In the genomic region with DNA sequence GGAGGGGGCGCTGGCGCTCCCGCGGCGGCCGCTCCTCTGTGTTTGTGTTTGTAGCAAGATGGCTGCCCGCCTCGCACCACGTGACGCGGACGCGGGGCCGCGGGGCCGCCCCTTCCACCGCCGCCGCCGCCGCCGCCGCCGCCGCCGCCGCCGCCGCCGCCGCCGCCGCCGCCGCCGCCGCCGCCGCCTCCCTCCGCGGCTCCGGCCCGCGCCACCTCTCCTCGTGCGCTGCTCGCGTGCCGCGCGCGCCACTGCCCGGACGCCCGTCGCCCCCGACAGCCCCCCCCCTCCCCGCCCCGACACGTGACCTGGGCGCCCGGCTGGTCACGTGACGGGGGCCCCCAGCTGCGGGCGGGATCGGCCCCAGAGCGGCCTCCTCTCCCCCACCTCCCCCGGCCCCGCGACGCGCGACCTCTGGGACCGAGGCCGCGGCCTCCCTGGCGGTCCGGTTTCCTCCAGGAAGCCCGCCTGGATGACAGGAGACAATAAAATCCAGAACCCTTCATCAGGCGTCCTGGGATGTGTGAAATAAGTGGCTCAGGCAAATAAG, we compare ENCODE assay signal across 8 cellular contexts. TPM values are rescaled to one million over a fixed set of nuclear protein-coding genes. Genes with fewer than 3 reads are reported as not detected.
DNase-seq lines count a peak whose midpoint lies in the region; ATAC-seq and TF ChIP-seq lines count a peak whose summit lies in the region.

A gene with protein sequence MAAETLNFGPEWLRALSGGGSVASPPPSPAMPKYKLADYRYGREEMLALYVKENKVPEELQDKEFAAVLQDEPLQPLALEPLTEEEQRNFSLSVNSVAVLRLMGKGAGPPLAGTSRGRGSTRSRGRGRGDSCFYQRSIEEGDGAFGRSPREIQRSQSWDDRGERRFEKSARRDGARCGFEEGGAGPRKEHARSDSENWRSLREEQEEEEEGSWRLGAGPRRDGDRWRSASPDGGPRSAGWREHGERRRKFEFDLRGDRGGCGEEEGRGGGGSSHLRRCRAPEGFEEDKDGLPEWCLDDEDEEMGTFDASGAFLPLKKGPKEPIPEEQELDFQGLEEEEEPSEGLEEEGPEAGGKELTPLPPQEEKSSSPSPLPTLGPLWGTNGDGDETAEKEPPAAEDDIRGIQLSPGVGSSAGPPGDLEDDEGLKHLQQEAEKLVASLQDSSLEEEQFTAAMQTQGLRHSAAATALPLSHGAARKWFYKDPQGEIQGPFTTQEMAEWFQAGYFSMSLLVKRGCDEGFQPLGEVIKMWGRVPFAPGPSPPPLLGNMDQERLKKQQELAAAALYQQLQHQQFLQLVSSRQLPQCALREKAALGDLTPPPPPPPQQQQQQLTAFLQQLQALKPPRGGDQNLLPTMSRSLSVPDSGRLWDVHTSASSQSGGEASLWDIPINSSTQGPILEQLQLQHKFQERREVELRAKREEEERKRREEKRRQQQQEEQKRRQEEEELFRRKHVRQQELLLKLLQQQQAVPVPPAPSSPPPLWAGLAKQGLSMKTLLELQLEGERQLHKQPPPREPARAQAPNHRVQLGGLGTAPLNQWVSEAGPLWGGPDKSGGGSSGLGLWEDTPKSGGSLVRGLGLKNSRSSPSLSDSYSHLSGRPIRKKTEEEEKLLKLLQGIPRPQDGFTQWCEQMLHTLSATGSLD (N-terminal part only) (minus strand): TSS at position 55 of the 550 bp plus-strand sequence. CDS start 6,012 bp downstream, outside the sequence.

- H3K4me1 Mint-ChIP-seq in activated CD4-positive, alpha-beta T cell treated with anti-CD3 and anti-CD28 coated beads for 36 hours = peaks cover 35% of the 10 kb centered on the region

- H3K27me3 Mint-ChIP-seq in activated CD4-positive, alpha-beta T cell treated with anti-CD3 and anti-CD28 coated beads for 36 hours = no peaks in the 10 kb centered on the region

- H3K4me3 ChIP-seq in HFF-Myc (replicated peaks; ENCODE audit: low read depth, low read length) (peak within 1 kb of the TSS; percentile 91), coronary artery (peak within 1 kb of the TSS; percentile 98)

- no peaks in the 10 kb centered on the region for H3K9me3 Mint-ChIP-seq in activated CD4-positive, alpha-beta T cell treated with anti-CD3 and anti-CD28 coated beads for 36 hours (ENCODE audit: low read depth)

- DNase-seq in GDM1 (lab: John Stamatoyannopoulos, UW) (peak; percentile 61), HFF-Myc (ENCODE audit: extremely low read depth, low read depth) (no peak), NCI-H2196 treated with DMSO at 0.1 percent for 48 hours (lab: John Stamatoyannopoulos, UW; ENCODE audit: unreplicated experiment) (peak; percentile 60), coronary artery (ENCODE audit: low spot score) (no peak), left colon (peak; percentile 62 to 83)
- peak; percentile 84 for DNase-seq in activated CD4-positive, alpha-beta T cell treated with anti-CD3 and anti-CD28 coated beads for 36 hours
- peak; percentile 64 for DNase-seq in stimulated activated CD4-positive, alpha-beta T cell treated with anti-CD3 and anti-CD28 coated beads, Interleukin-1b, Interleukin-23, amount 100 ng/mL, for 48 hours

- peaks cover 11% of the 10 kb centered on the region for H3K36me3 Mint-ChIP-seq in activated CD4-positive, alpha-beta T cell treated with anti-CD3 and anti-CD28 coated beads for 36 hours (ENCODE audit: low read depth)

- TF ChIP-seq CTCF in HFF-Myc (IDR thresholded peaks at IDR 0.05; ENCODE audit: low read depth, low read length, missing control alignments) (no peak), coronary artery (IDR thresholded peaks at IDR 0.05) (no peak)

- peak within 1 kb of the TSS; percentile 89 for H3K4me3 Mint-ChIP-seq in activated CD4-positive, alpha-beta T cell treated with anti-CD3 and anti-CD28 coated beads for 36 hours

- POLR2A ChIA-PET in activated CD4-positive, alpha-beta T cell treated with anti-CD3 and anti-CD28 coated beads for 36 hours (lab: Charles Lee) = interaction anchor here (0.6 kb wide), 1 partner anchor 13 kb away, joined by 3 read pairs; no protein-coding TSS in a partner anchor

- ATAC-seq in activated CD4-positive, alpha-beta T cell treated with anti-CD3 and anti-CD28 coated beads for 36 hours = peak; percentile 54
- ATAC-seq in left colon (peak; percentile 67), HG02938 (IDR thresholded peaks at IDR 0.05; ENCODE audit: unreplicated experiment) (no peak)

- H3K27ac Mint-ChIP-seq in activated CD4-positive, alpha-beta T cell treated with anti-CD3 and anti-CD28 coated beads for 36 hours = peak within 1 kb of the TSS; percentile 88

- CTCF ChIA-PET in activated CD4-positive, alpha-beta T cell treated with anti-CD3 and anti-CD28 coated beads for 36 hours (lab: Charles Lee) = interaction anchor here (1.2 to 7.2 kb wide), 5 partner anchors 11 to 158 kb away, joined by 3 to 104 read pairs (median 9); partner anchors contain the start of genes FBXO24, LRCH4, POP7 and SLC12A9

- H3K27ac ChIP-seq in coronary artery = peak within 1 kb of the TSS; percentile 80 to 94

- intact Hi-C loops in activated CD4-positive, alpha-beta T cell treated with anti-CD3 and anti-CD28 coated beads for 36 hours (cut with DNase I, micrococcal nuclease) = loop anchor here (1.0 to 10.0 kb wide), 11 partner anchors 12 to 537 kb away; partner anchors contain the start of genes MOSPD3 (in 2 of the 2), FBXO24 (in 1 of the 2), LRCH4 (in 1 of the 2) and POP7 (in 1 of the 2)
- intact Hi-C loops in left colon (cut with DNase I, micrococcal nuclease) = no loop called here

RNA-seq across cellular contexts. Expression of the gene that starts here (rescaled TPM):
- 10 to 100 TPM; 40.3 to 40.9 TPM for total RNA-seq in activated CD4-positive, alpha-beta T cell treated with anti-CD3 and anti-CD28 coated beads for 36 hours
- total RNA-seq in left colon = 10 to 100 TPM; 29.0 to 32.4 TPM

Comparison
In these comparisons a context has a peak if more than half of its experiments do, and no peak if none do; other contexts are left out.
1. DNase-seq: peak in GDM1 (single experiment), NCI-H2196 treated with DMSO at 0.1 percent for 48 hours (single experiment), activated CD4-positive, alpha-beta T cell treated with anti-CD3 and anti-CD28 coated beads for 36 hours (single experiment), left colon (2 of 2) and stimulated activated CD4-positive, alpha-beta T cell treated with anti-CD3 and anti-CD28 coated beads, Interleukin-1b, Interleukin-23, amount 100 ng/mL, for 48 hours (single experiment); none in HFF-Myc (single experiment) and coronary artery (single experiment).
2. intact Hi-C loops: an anchor here in activated CD4-positive, alpha-beta T cell treated with anti-CD3 and anti-CD28 coated beads for 36 hours (1.0 to 10.0 kb wide); none called in left colon.